ENCODE assay signal across 1 cellular context in genomic region chr19:4399871-4400768, GRCh38.
TF ChIP-seq lines count a peak whose summit lies in the region.

Gene SH3GL1, minus strand, starts transcription at chr19:4400547. Its CDS starts 179 bp downstream, at chr19:4400368.

TF ChIP-seq in K562, 482 proteins besides CTCF, POLR2A, EP300 and RAD21 (continued from another document and continues in another):
- no peak for TF ChIP-seq MITF (IDR thresholded peaks at IDR 0.05)
- no peak; the same call in 1 of the 2 replicates for TF ChIP-seq ZNF384 (IDR thresholded peaks at IDR 0.05; ENCODE audit: low read depth, low read length)
- TF ChIP-seq STAG1 (CRISPR knock-in tag; IDR thresholded peaks at IDR 0.05; ENCODE audit: borderline replicate concordance) = no peak
- no peak for TF ChIP-seq MAFK (IDR thresholded peaks at IDR 0.05; ENCODE audit: low read length)
- TF ChIP-seq ZBTB12 (CRISPR knock-in tag; IDR thresholded peaks at IDR 0.05) = no peak
- no peak for TF ChIP-seq ZNF79 (CRISPR knock-in tag; IDR thresholded peaks at IDR 0.05; ENCODE audit: low read depth)
- TF ChIP-seq TARDBP (IDR thresholded peaks at IDR 0.05) = no peak
- no peak for TF ChIP-seq ZNF75A (CRISPR knock-in tag; IDR thresholded peaks at IDR 0.05)
- TF ChIP-seq STAT5A (IDR thresholded peaks at IDR 0.05; ENCODE audit: borderline replicate concordance, low read length) = no peak; the same call in 1 of the 2 replicates
- TF ChIP-seq HMG20A (CRISPR knock-in tag; conservative IDR thresholded peaks at IDR 0.05) = no peak
- TF ChIP-seq SAFB2 (IDR thresholded peaks at IDR 0.05; ENCODE audit: borderline replicate concordance, low read depth, low read length, severe bottlenecking) = no peak
- TF ChIP-seq NFIX (CRISPR knock-in tag; IDR thresholded peaks at IDR 0.05; ENCODE audit: low read depth) = no peak
- no peak for TF ChIP-seq CBX5 (IDR thresholded peaks at IDR 0.05; ENCODE audit: borderline replicate concordance, low read depth)
- TF ChIP-seq YBX1 (IDR thresholded peaks at IDR 0.05) = no peak
- no peak for TF ChIP-seq ZNF668 (CRISPR knock-in tag; IDR thresholded peaks at IDR 0.05)
- no peak; the same call in 1 of the 2 replicates for TF ChIP-seq ZBTB1 (CRISPR knock-in tag; IDR thresholded peaks at IDR 0.05; ENCODE audit: borderline replicate concordance, low read depth)
- no peak for TF ChIP-seq DEAF1 (CRISPR knock-in tag; IDR thresholded peaks at IDR 0.05)
- TF ChIP-seq SMAD4 (CRISPR knock-in tag; conservative IDR thresholded peaks at IDR 0.05) = peak; percentile 72
- TF ChIP-seq KHSRP (IDR thresholded peaks at IDR 0.05) = no peak
- no peak for TF ChIP-seq ATF4 (CRISPR knock-in tag; IDR thresholded peaks at IDR 0.05)
- TF ChIP-seq RBM22 (IDR thresholded peaks at IDR 0.05; ENCODE audit: low read depth, low read length, poor library complexity, severe bottlenecking) = no peak
- no peak for TF ChIP-seq ZNF23 (CRISPR knock-in tag; IDR thresholded peaks at IDR 0.05)
- no peak for TF ChIP-seq ZNF232 (CRISPR knock-in tag; IDR thresholded peaks at IDR 0.05)
- TF ChIP-seq NCOR1 (IDR thresholded peaks at IDR 0.05) = peak; percentile 58
- no peak for TF ChIP-seq PHF21A (IDR thresholded peaks at IDR 0.05; ENCODE audit: borderline replicate concordance, low read depth)
- TF ChIP-seq CREB3L1 (IDR thresholded peaks at IDR 0.05; ENCODE audit: borderline replicate concordance, low read depth) = 0 out of 2 replicates have a peak, but pooled peaks have one; percentile 49
- TF ChIP-seq TFAP4 (CRISPR knock-in tag; IDR thresholded peaks at IDR 0.05; ENCODE audit: borderline replicate concordance) = peak; percentile 76; the same call in 1 of the 2 replicates
- no peak for TF ChIP-seq ZSCAN29 (IDR thresholded peaks at IDR 0.05)
- TF ChIP-seq ZFX (CRISPR knock-in tag; IDR thresholded peaks at IDR 0.05) = peak; percentile 81
- no peak for TF ChIP-seq TCF15 (CRISPR knock-in tag; IDR thresholded peaks at IDR 0.05)
- peak; percentile 98 for TF ChIP-seq VEZF1 (CRISPR knock-in tag; IDR thresholded peaks at IDR 0.05)
- no peak for TF ChIP-seq MTF1 (CRISPR knock-in tag; IDR thresholded peaks at IDR 0.05; ENCODE audit: borderline replicate concordance)
- no peak for TF ChIP-seq ZNF512 (tag; IDR thresholded peaks at IDR 0.05)
- TF ChIP-seq ZNF12 (CRISPR knock-in tag; IDR thresholded peaks at IDR 0.05) = no peak
- peak; percentile 29 for TF ChIP-seq NEUROD1 (IDR thresholded peaks at IDR 0.05; ENCODE audit: borderline replicate concordance, low read depth, low read length, partially characterized antibody)
- TF ChIP-seq ZNF280B (CRISPR knock-in tag; IDR thresholded peaks at IDR 0.05) = no peak
- no peak for TF ChIP-seq PTBP1 (IDR thresholded peaks at IDR 0.05; ENCODE audit: low read depth, low read length)
- no peak for TF ChIP-seq ZBTB5 (IDR thresholded peaks at IDR 0.05)
- peak; percentile 35; the same call in 1 of the 2 replicates for TF ChIP-seq TCF3 (CRISPR knock-in tag; IDR thresholded peaks at IDR 0.05)
- TF ChIP-seq KLF1 (tag; IDR thresholded peaks at IDR 0.05) = no peak
- peak in 1 of 2 experiments; percentile 72; a peak in 1 of 4 replicates for TF ChIP-seq TBL1XR1 (IDR thresholded peaks at IDR 0.05; ENCODE audit: low read length in 2 of 2)
- TF ChIP-seq JUNB (CRISPR knock-in tag; conservative IDR thresholded peaks at IDR 0.05) = no peak
- peak; percentile 64 for TF ChIP-seq USF1 (CRISPR knock-in tag; IDR thresholded peaks at IDR 0.05)
- TF ChIP-seq ZBTB9 (CRISPR knock-in tag; IDR thresholded peaks at IDR 0.05) = no peak
- no peak for TF ChIP-seq ETS2 (tag; IDR thresholded peaks at IDR 0.05; ENCODE audit: borderline replicate concordance, poor library complexity, severe bottlenecking)
- peak; percentile 49; the same call in 1 of the 2 replicates for TF ChIP-seq BACH1 (tag; IDR thresholded peaks at IDR 0.05)
- TF ChIP-seq FOXJ3 (CRISPR knock-in tag; IDR thresholded peaks at IDR 0.05) = no peak
- TF ChIP-seq ZNF696 (CRISPR knock-in tag; conservative IDR thresholded peaks at IDR 0.05) = no peak
- no peak for TF ChIP-seq ZNF354B (CRISPR knock-in tag; IDR thresholded peaks at IDR 0.05)
- no peak for TF ChIP-seq SMAD3 (CRISPR knock-in tag; conservative IDR thresholded peaks at IDR 0.05)
- TF ChIP-seq BRD9 (IDR thresholded peaks at IDR 0.05; ENCODE audit: low read depth, partially characterized antibody) = no peak
- no peak for TF ChIP-seq KDM2B (CRISPR knock-in tag; IDR thresholded peaks at IDR 0.05)
- no peak for TF ChIP-seq HDGF (IDR thresholded peaks at IDR 0.05)
- no peak for TF ChIP-seq SMARCA5 (IDR thresholded peaks at IDR 0.05)
- TF ChIP-seq MAFG (tag; conservative IDR thresholded peaks at IDR 0.05) = no peak
